9 cellular contexts compared by ENCODE assay signal in genomic region chr1:2530501-2531361, GRCh38. TPM values are rescaled to one million over a fixed set of nuclear protein-coding genes. Genes with fewer than 3 reads are reported as not detected.
DNase-seq lines count a peak whose midpoint lies in the region; ATAC-seq, FAIRE-seq and TF ChIP-seq lines count a peak whose summit lies in the region.
"Had no signal": no experiment of that assay in that cellular context is flagged by ENCODE, and none has a peak within 500 bp of the region (broad histone marks: within the 10 kb centered on the region; RNA-seq: fewer than 3 reads in every experiment).

No MANE protein-coding gene starts in this region.

- peak; percentile 77 for DNase-seq in DMS53 (lab: John Stamatoyannopoulos, UW)
- peak; percentile 81 for DNase-seq in NCI-H1105 (lab: John Stamatoyannopoulos, UW)
- DNase-seq in bronchial epithelial cell (ENCODE audit: low read depth) = no peak
- no peak for DNase-seq in psoas muscle
- no peak for DNase-seq in osteoblast (ENCODE audit: insufficient read length, low spot score, missing footprints)
- no peak for DNase-seq in iPS-NIHi11 (ENCODE audit: low spot score)

- H3K36me3 ChIP-seq in bronchial epithelial cell (ENCODE audit: control insufficient read depth, insufficient read depth, low read length) (no peaks in the 10 kb centered on the region), psoas muscle (ENCODE audit: insufficient read depth in 1 of 2, low read depth in 1 of 2) (no peaks in the 10 kb centered on the region), osteoblast (ENCODE audit: insufficient read depth, low read length) (no peaks in the 10 kb centered on the region)

- H3K27me3 ChIP-seq in bronchial epithelial cell (ENCODE audit: control insufficient read depth, insufficient read depth, low read length) (no peaks in the 10 kb centered on the region), psoas muscle (ENCODE audit: insufficient read depth in 3 of 3, low read length in 2 of 3) (peaks cover 0 to under 1% (median 0%) of the 10 kb centered on the region in 3 donors), osteoblast (ENCODE audit: insufficient read depth, low read length) (peaks cover 30% of the 10 kb centered on the region)

- H3K79me2 ChIP-seq in osteoblast (ENCODE audit: insufficient read depth, low read length) = peaks cover 3% of the 10 kb centered on the region

- TF ChIP-seq CTCF in bronchial epithelial cell (IDR thresholded peaks at IDR 0.05; ENCODE audit: insufficient read depth, low read length, severe bottlenecking) (peak; percentile 17), psoas muscle (IDR thresholded peaks at IDR 0.05) (no peak), osteoblast (IDR thresholded peaks at IDR 0.05; ENCODE audit: extremely low read depth, low read depth, low read length) (no peak)

- ATAC-seq in psoas muscle (no peak), HG02885 (IDR thresholded peaks at IDR 0.05; ENCODE audit: poor library complexity, unreplicated experiment) (no peak)
- ATAC-seq in activated CD4-positive, CD25-positive, alpha-beta regulatory T cell treated with anti-CD3 and anti-CD28 coated beads, Interleukin-2, amount 50 U/mL, for 24 hours = no peak

- WGBS in psoas muscle, 3 donors = 12 to 21% (median 16%) methylated on average over 24 to 31 of the region's 31 CpGs

- intact Hi-C loops in psoas muscle (cut with DNase I) = loop anchor here (5.0 kb wide), 2 partner anchors 118 to 338 kb away; partner anchors contain the start of genes FAAP20 (in 1 of the 2) and PEX10 (in 1 of the 2)

- H3K9me3 ChIP-seq in psoas muscle = no peaks in the 10 kb centered on the region
- no peaks in the 10 kb centered on the region for H3K9me3 ChIP-seq in osteoblast (ENCODE audit: low read depth, low read length)

- no peaks in the 10 kb centered on the region for H4K20me1 ChIP-seq in osteoblast (ENCODE audit: insufficient read depth, low read length)

- H3K4me1 ChIP-seq in psoas muscle = peaks cover 57% of the 10 kb centered on the region
- H3K4me1 ChIP-seq in osteoblast (ENCODE audit: insufficient read depth, low read length) = peaks cover 11% of the 10 kb centered on the region

- H2AFZ ChIP-seq in osteoblast (ENCODE audit: low read length) = no peak overlapping the region

- H3K4me3 ChIP-seq in bronchial epithelial cell (ENCODE audit: low read depth, low read length) = no peak overlapping the region
- H3K4me3 ChIP-seq in psoas muscle = peak overlapping the region; percentile 58
- H3K4me3 ChIP-seq in osteoblast (ENCODE audit: insufficient read depth, low read length) = no peak overlapping the region

- H3K27ac ChIP-seq in psoas muscle (no peak overlapping the region), osteoblast (ENCODE audit: low read depth, low read length) (no peak overlapping the region)

- no peak overlapping the region for H3K4me2 ChIP-seq in osteoblast (ENCODE audit: insufficient read depth, low read length)

- no peak for FAIRE-seq in bronchial epithelial cell (lab: Jason Lieb, UNC)

RNA-seq across cellular contexts. Expression of gene HES5, which starts 0.7 kb away (rescaled TPM):
- total RNA-seq in bronchial epithelial cell = 2.9 and 3.8 TPM in 2 replicates
- total RNA-seq in psoas muscle = under 1 TPM; 0.18 to 0.77 (median 0.45) TPM
- under 1 TPM in 2 of 3 donors, not detected in 1; 0.13 to 0.14 TPM for polyA plus RNA-seq in psoas muscle
- total RNA-seq in osteoblast = not detected in 2 replicates
- total RNA-seq: T-helper 1 cell treated with Interleukin-12 subunit alpha and Interleukin-12 subunit beta and Interleukin-4 antibody, amounts not matched to agents 30 ng/mL and 1 ng/mL, for 36 hours had no signal

RNA-seq across cellular contexts. Expression of gene PANK4, which starts 4.3 kb away (rescaled TPM):
- total RNA-seq in bronchial epithelial cell (29.2 and 29.3 TPM in 2 replicates), psoas muscle (10 to 100 TPM; 29.0 to 45.1 (median 35.3) TPM), osteoblast (15.2 and 18.6 TPM in 2 replicates)
- 10 to 100 TPM; 30.3 to 32.4 (median 31.9) TPM for polyA plus RNA-seq in psoas muscle

RNA-seq across cellular contexts. Expression of gene TNFRSF14, which starts 25.4 kb away (rescaled TPM):
- total RNA-seq in bronchial epithelial cell (10.4 and 11.1 TPM in 2 replicates), psoas muscle (10 to 100 TPM in 2 of 4 donors, 1 to 10 TPM in 2; 6.2 to 10.6 (median 8.9) TPM), osteoblast (29.2 and 36.6 TPM in 2 replicates)
- polyA plus RNA-seq in psoas muscle = 10 to 100 TPM in 1 of 3 donors, 1 to 10 TPM in 2; 6.6 to 10.8 (median 8.2) TPM

RNA-seq across cellular contexts. Expression of gene PLCH2, which starts 54.6 kb away (rescaled TPM):
- total RNA-seq in bronchial epithelial cell (64.2 and 93.2 TPM in 2 replicates), psoas muscle (under 1 TPM; 0.04 to 0.60 (median 0.13) TPM), osteoblast (under 0.01 TPM in 1 of 2 replicates, not detected in the other)
- polyA plus RNA-seq in psoas muscle = under 1 TPM in 2 of 3 donors, not detected in 1; 0.05 to 0.12 TPM

RNA-seq across cellular contexts. Expression of gene PRXL2B, which starts 55.8 kb away (rescaled TPM):
- total RNA-seq in bronchial epithelial cell (5.2 and 6.8 TPM in 2 replicates), psoas muscle (1 to 10 TPM in 3 of 4 donors, under 1 TPM in 1; 0.97 to 3.9 (median 3.1) TPM), osteoblast (8.0 and 9.4 TPM in 2 replicates)
- polyA plus RNA-seq in psoas muscle = 1 to 10 TPM; 1.8 to 3.0 (median 2.6) TPM

Comparison
In these comparisons a context has a peak if more than half of its experiments do, and no peak if none do; other contexts are left out.
1. DNase-seq: peak in DMS53 (single experiment) and NCI-H1105 (single experiment); none in bronchial epithelial cell (single experiment), psoas muscle (0 of 2), osteoblast (single experiment) and iPS-NIHi11 (single experiment).